39 cellular contexts compared by ENCODE assay signal in the genomic region with DNA sequence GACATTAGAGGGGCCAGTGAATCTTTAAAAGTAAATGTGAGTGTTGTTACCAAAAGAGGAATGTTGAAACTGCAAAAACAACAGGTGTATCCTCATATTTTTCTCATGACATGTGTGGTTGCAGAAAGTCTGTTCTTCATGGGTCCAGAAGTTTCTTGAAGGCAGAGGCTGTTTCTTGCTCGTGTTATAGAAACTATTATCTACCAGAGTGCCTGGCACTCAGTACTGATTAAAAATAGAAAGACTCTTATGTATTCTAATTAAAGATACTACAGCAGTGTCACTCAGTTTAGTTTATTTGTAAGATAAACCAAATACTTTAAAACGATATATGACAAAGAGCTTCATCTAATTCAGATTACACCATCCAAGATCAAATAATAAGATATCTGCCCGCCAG.
"Had no signal": no experiment of that assay in that cellular context is flagged by ENCODE, and none has a peak within 500 bp of the region (broad histone marks: within the 10 kb centered on the region; RNA-seq: fewer than 3 reads in every experiment).

No MANE protein-coding gene starts in this region.

- H3K9me3 ChIP-seq: adrenal gland, ascending aorta, body of pancreas, breast epithelium had no signal

- H3K4me1 Mint-ChIP-seq: activated naive CD4-positive, alpha-beta T cell treated with anti-CD3 and anti-CD28 coated beads, Interleukin-2, amount 10 ng/mL, durations not matched to agents 7 days and 5 days; activated naive CD4-positive, alpha-beta T cell treated with anti-CD3 and anti-CD28 coated beads, Interleukin-2, amount 50 U/mL, for 24 hours; activated naive CD8-positive, alpha-beta T cell treated with anti-CD3 and anti-CD28 coated beads for 36 hours; activated naive CD8-positive, alpha-beta T cell treated with anti-CD3 and anti-CD28 coated beads, Interleukin-2, amount 10 ng/mL, durations not matched to agents 7 days and 5 days; activated naive CD8-positive, alpha-beta T cell treated with anti-CD3 and anti-CD28 coated beads, Interleukin-2, amount 50 U/mL, for 24 hours; activated T-helper 17 cell treated with anti-CD3 and anti-CD28 coated beads, Interleukin-2, amount 50 U/mL, for 72 hours; central memory CD8-positive, alpha-beta T cell had no signal

- ATAC-seq: activated naive CD4-positive, alpha-beta T cell treated with anti-CD3 and anti-CD28 coated beads, Interleukin-2, amount 50 U/mL, for 72 hours; activated naive CD8-positive, alpha-beta T cell treated with anti-CD3 and anti-CD28 coated beads, Interleukin-2, amount 50 U/mL, for 24 hours; activated T-cell treated with anti-CD3 and anti-CD28 coated beads, Interleukin-2, amount 50 U/mL, for 4 hours; activated T-cell treated with anti-CD3 and anti-CD28 coated beads, Interleukin-2, amount 50 U/mL, for 72 hours; activated T-helper 17 cell treated with anti-CD3 and anti-CD28 coated beads, Interleukin-2, amount 50 U/mL, for 72 hours; body of pancreas had no signal

- H3K4me3 Mint-ChIP-seq: activated naive CD4-positive, alpha-beta T cell treated with anti-CD3 and anti-CD28 coated beads, Interleukin-2, amount 10 ng/mL, durations not matched to agents 7 days and 5 days; activated naive CD4-positive, alpha-beta T cell treated with anti-CD3 and anti-CD28 coated beads, Interleukin-2, amount 50 U/mL, for 24 hours; activated naive CD8-positive, alpha-beta T cell; activated naive CD8-positive, alpha-beta T cell treated with anti-CD3 and anti-CD28 coated beads for 36 hours; activated naive CD8-positive, alpha-beta T cell treated with anti-CD3 and anti-CD28 coated beads, Interleukin-2, amount 10 ng/mL, durations not matched to agents 7 days and 5 days; activated naive CD8-positive, alpha-beta T cell treated with anti-CD3 and anti-CD28 coated beads, Interleukin-2, amount 50 U/mL, for 24 hours; activated T-cell treated with anti-CD3 and anti-CD28 coated beads, Interleukin-2, amount 50 U/mL, for 24 hours; activated T-cell treated with anti-CD3 and anti-CD28 coated beads, Interleukin-2, amount 50 U/mL, for 4 hours; activated T-cell treated with anti-CD3 and anti-CD28 coated beads, Interleukin-2, amount 50 U/mL, for 72 hours; activated T-helper 1 cell treated with anti-CD3 and anti-CD28 coated beads, Interleukin-12 subunit alpha, Interleukin-12 subunit beta, Interleukin-2, Interleukin-4 antibody, amounts not matched to agents 30 ng/mL and 10 ng/mL and 1 ng/mL, durations not matched to agents 14 hours and 24 hours and 36 hours; activated T-helper 17 cell treated with anti-CD3 and anti-CD28 coated beads, Interleukin-2, amount 50 U/mL, for 72 hours; brain; central memory CD8-positive, alpha-beta T cell had no signal

- H3K27me3 Mint-ChIP-seq: activated naive CD4-positive, alpha-beta T cell treated with anti-CD3 and anti-CD28 coated beads, Interleukin-2, amount 10 ng/mL, durations not matched to agents 7 days and 5 days; activated naive CD4-positive, alpha-beta T cell treated with anti-CD3 and anti-CD28 coated beads, Interleukin-2, amount 50 U/mL, for 24 hours; activated naive CD8-positive, alpha-beta T cell; activated naive CD8-positive, alpha-beta T cell treated with anti-CD3 and anti-CD28 coated beads for 36 hours; activated naive CD8-positive, alpha-beta T cell treated with anti-CD3 and anti-CD28 coated beads, Interleukin-2, amount 10 ng/mL, durations not matched to agents 7 days and 5 days; activated naive CD8-positive, alpha-beta T cell treated with anti-CD3 and anti-CD28 coated beads, Interleukin-2, amount 50 U/mL, for 24 hours; activated T-cell treated with anti-CD3 and anti-CD28 coated beads, Interleukin-2, amount 50 U/mL, for 24 hours; activated T-helper 17 cell treated with anti-CD3 and anti-CD28 coated beads, Interleukin-2, amount 50 U/mL, for 72 hours; central memory CD8-positive, alpha-beta T cell had no signal

- H3K27ac Mint-ChIP-seq: activated naive CD4-positive, alpha-beta T cell treated with anti-CD3 and anti-CD28 coated beads, Interleukin-2, amount 10 ng/mL, durations not matched to agents 7 days and 5 days; activated naive CD4-positive, alpha-beta T cell treated with anti-CD3 and anti-CD28 coated beads, Interleukin-2, amount 50 U/mL, for 24 hours; activated naive CD4-positive, alpha-beta T cell treated with anti-CD3 and anti-CD28 coated beads, Interleukin-2, amount 50 U/mL, for 72 hours; activated naive CD8-positive, alpha-beta T cell; activated naive CD8-positive, alpha-beta T cell treated with anti-CD3 and anti-CD28 coated beads for 36 hours; activated naive CD8-positive, alpha-beta T cell treated with anti-CD3 and anti-CD28 coated beads, Interleukin-2, amount 10 ng/mL, durations not matched to agents 7 days and 5 days; activated naive CD8-positive, alpha-beta T cell treated with anti-CD3 and anti-CD28 coated beads, Interleukin-2, amount 50 U/mL, for 24 hours; activated T-cell treated with anti-CD3 and anti-CD28 coated beads, Interleukin-2, amount 50 U/mL, for 24 hours; activated T-cell treated with anti-CD3 and anti-CD28 coated beads, Interleukin-2, amount 50 U/mL, for 72 hours; activated T-helper 1 cell treated with anti-CD3 and anti-CD28 coated beads, Interleukin-12 subunit alpha, Interleukin-12 subunit beta, Interleukin-2, Interleukin-4 antibody, amounts not matched to agents 30 ng/mL and 10 ng/mL and 1 ng/mL, durations not matched to agents 14 hours and 24 hours and 36 hours; activated T-helper 17 cell treated with anti-CD3 and anti-CD28 coated beads, Interleukin-2, amount 50 U/mL, for 72 hours; activated T-helper 2 cell treated with anti-CD3 and anti-CD28 coated beads, Interferon-gamma antibody, Interleukin-2, Interleukin-4, amounts not matched to agents 10 μg/mL and 5 μg/mL and 100 μg/mL, durations not matched to agents 14 hours and 24 hours and 36 hours; brain had no signal

- H3K4me1 ChIP-seq: adrenal gland, ascending aorta, body of pancreas, breast epithelium had no signal

- H3K27me3 ChIP-seq: adrenal gland, ascending aorta, body of pancreas, brain microvascular endothelial cell, breast epithelium, cardiac muscle cell had no signal

- DNase-seq: activated effector memory CD4-positive, alpha-beta T cell treated with anti-CD3 and anti-CD28 coated beads, Interleukin-2, amount 50 U/mL, for 16 hours; activated effector memory CD4-positive, alpha-beta T cell treated with Interleukin-2 at 50 U/mL for 16 hours; activated gamma-delta T cell; activated gamma-delta T cell treated with Interleukin-2 at 50 U/mL for 16 hours; activated naive CD4-positive, alpha-beta T cell; activated naive CD4-positive, alpha-beta T cell treated with anti-CD3 and anti-CD28 coated beads, Interleukin-2, amount 10 ng/mL, durations not matched to agents 7 days and 5 days; activated naive CD4-positive, alpha-beta T cell treated with anti-CD3 and anti-CD28 coated beads, Interleukin-2, amount 50 U/mL, for 16 hours; activated naive CD4-positive, alpha-beta T cell treated with Interleukin-2 at 50 U/mL for 16 hours; activated naive CD8-positive, alpha-beta T cell treated with anti-CD3 and anti-CD28 coated beads for 36 hours; activated naive CD8-positive, alpha-beta T cell treated with anti-CD3 and anti-CD28 coated beads, Interleukin-2, amount 10 ng/mL, durations not matched to agents 7 days and 5 days; activated naive CD8-positive, alpha-beta T cell treated with anti-CD3 and anti-CD28 coated beads, Interleukin-2, amount 50 U/mL, for 24 hours; activated T-cell treated with anti-CD3 and anti-CD28 coated beads, Interleukin-2, amount 50 U/mL, for 1 hour; activated T-cell treated with anti-CD3 and anti-CD28 coated beads, Interleukin-2, amount 50 U/mL, for 24 hours; activated T-cell treated with anti-CD3 and anti-CD28 coated beads, Interleukin-2, amount 50 U/mL, for 4 hours; activated T-cell treated with anti-CD3 and anti-CD28 coated beads, Interleukin-2, amount 50 U/mL, for 48 hours; activated T-cell treated with anti-CD3 and anti-CD28 coated beads, Interleukin-2, amount 50 U/mL, for 72 hours; adrenal gland; amniotic stem cell; amygdala; anterior cingulate cortex; aorta; body of pancreas; brain microvascular endothelial cell; caudate nucleus; central memory CD4-positive, alpha-beta T cell; cerebellar nuclear complex had no signal

- H3K27ac ChIP-seq: adrenal gland, ascending aorta, body of pancreas, brain microvascular endothelial cell, breast epithelium, cardiac muscle cell had no signal

- FAIRE-seq: astrocyte, bronchial epithelial cell had no signal

- H3K36me3 Mint-ChIP-seq: activated naive CD4-positive, alpha-beta T cell treated with anti-CD3 and anti-CD28 coated beads, Interleukin-2, amount 10 ng/mL, durations not matched to agents 7 days and 5 days; activated naive CD4-positive, alpha-beta T cell treated with anti-CD3 and anti-CD28 coated beads, Interleukin-2, amount 50 U/mL, for 24 hours; activated naive CD8-positive, alpha-beta T cell; activated naive CD8-positive, alpha-beta T cell treated with anti-CD3 and anti-CD28 coated beads for 36 hours; activated naive CD8-positive, alpha-beta T cell treated with anti-CD3 and anti-CD28 coated beads, Interleukin-2, amount 10 ng/mL, durations not matched to agents 7 days and 5 days; brain had no signal

- H3K36me3 ChIP-seq: adrenal gland, ascending aorta, brain microvascular endothelial cell, breast epithelium, cardiac muscle cell had no signal

- H3K4me3 ChIP-seq: adrenal gland, ascending aorta, body of pancreas, breast epithelium, cardiac muscle cell had no signal
